27 cellular contexts compared by ENCODE assay signal in the genomic region with DNA sequence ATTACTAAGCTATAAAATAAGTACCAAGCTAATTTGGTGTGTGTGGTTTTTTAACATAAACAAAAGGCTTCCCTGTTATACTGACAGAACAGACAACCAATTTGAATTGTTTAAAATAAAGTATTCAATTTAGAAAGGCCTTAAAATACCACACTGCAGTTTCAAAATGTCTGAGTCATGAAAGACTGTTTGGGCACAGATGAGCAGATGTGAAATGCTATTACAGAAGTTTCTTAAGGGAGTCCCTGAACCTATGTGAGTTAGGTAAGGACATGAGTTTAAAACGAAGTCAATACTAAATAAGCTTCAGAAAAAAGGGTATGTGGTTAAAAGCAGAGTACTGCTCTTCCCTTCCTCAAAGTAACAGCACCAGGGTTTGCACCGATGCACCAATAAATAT.
"Had no signal": no experiment of that assay in that cellular context is flagged by ENCODE, and none has a peak within 500 bp of the region (broad histone marks: within the 10 kb centered on the region; RNA-seq: fewer than 3 reads in every experiment).

No MANE protein-coding gene starts in this region.

- H3K4me3 Mint-ChIP-seq: mesothelial cell of epicardium; naive B cell; natural killer cell treated with Interleukin-12 subunit alpha and Interleukin-12 subunit beta and Interleukin-15 and Interleukin-18, amount 100 ng/mL, for 72 hours; neural crest cell; type B pancreatic cell had no signal

- H3K4me2 ChIP-seq: hepatocyte, smooth muscle cell had no signal

- H3K27ac Mint-ChIP-seq: mesothelial cell of epicardium; naive B cell; natural killer cell treated with Interleukin-12 subunit alpha and Interleukin-12 subunit beta and Interleukin-15 and Interleukin-18, amount 100 ng/mL, for 72 hours; progenitor cell of endocrine pancreas; type B pancreatic cell had no signal

- H3K4me1 Mint-ChIP-seq: mesothelial cell of epicardium, neural crest cell had no signal

- H3K4me3 ChIP-seq: dorsolateral prefrontal cortex, gastroesophageal sphincter, heart left ventricle, hepatocyte, mucosa of descending colon, right lobe of liver, smooth muscle cell, testis, tibial artery had no signal

- H3K27me3 Mint-ChIP-seq: naive B cell; natural killer cell treated with Interleukin-12 subunit alpha and Interleukin-12 subunit beta and Interleukin-15 and Interleukin-18, amount 100 ng/mL, for 72 hours had no signal

- H3K4me1 ChIP-seq: gastroesophageal sphincter, parathyroid adenoma, right lobe of liver, testis, tibial artery had no signal

- H3K79me2 ChIP-seq: hepatocyte, parathyroid adenoma had no signal

- H3K27me3 ChIP-seq: dorsolateral prefrontal cortex, gastroesophageal sphincter, heart left ventricle, hepatocyte, right lobe of liver, testis, tibial artery had no signal

- H3K27ac ChIP-seq: dorsolateral prefrontal cortex, gastroesophageal sphincter, heart left ventricle, hepatocyte, parathyroid adenoma, right lobe of liver, testis, tibial artery had no signal

- H2AFZ ChIP-seq: hepatocyte, parathyroid adenoma had no signal

- ATAC-seq: gastroesophageal sphincter; heart left ventricle; left lobe of liver; mucosa of descending colon; natural killer cell treated with Interleukin-12 subunit alpha and Interleukin-12 subunit beta and Interleukin-15 and Interleukin-18, amount 100 ng/mL, for 72 hours; right lobe of liver had no signal

- H3K9me3 ChIP-seq: mucosa of descending colon, right lobe of liver, testis had no signal

- DNase-seq: dorsolateral prefrontal cortex; effector CD4-positive, alpha-beta T cell; foreskin fibroblast; heart left ventricle; kidney; mesenchymal stem cell; mucosa of descending colon; naive B cell; right lobe of liver; stimulated activated CD4-positive, alpha-beta T cell treated with anti-CD3 and anti-CD28 coated beads, Interleukin-12 subunit alpha, Interleukin-12 subunit beta, amount 100 ng/mL, for 4 hours; stimulated activated CD4-positive, alpha-beta T cell treated with anti-CD3 and anti-CD28 coated beads, Interleukin-1b, Interleukin-23, amount 100 ng/mL, for 48 hours; stimulated activated CD4-positive, alpha-beta T cell treated with anti-CD3 and anti-CD28 coated beads, Interleukin-4, amount 100 ng/mL, for 1 hour; stimulated activated CD8-positive, alpha-beta memory T cell treated with anti-CD3 and anti-CD28 coated beads, Interleukin-4, amount 100 ng/mL, for 48 hours; stimulated activated naive CD4-positive, alpha-beta T cell treated with Interleukin-2 at 50 U/mL for 16 hours; substantia nigra; testis; tibial artery had no signal

- H3K9me3 Mint-ChIP-seq: natural killer cell treated with Interleukin-12 subunit alpha and Interleukin-12 subunit beta and Interleukin-15 and Interleukin-18, amount 100 ng/mL, for 72 hours had no signal

- H3K9ac ChIP-seq: parathyroid adenoma had no signal

- H3K36me3 Mint-ChIP-seq: mesothelial cell of epicardium; naive B cell; natural killer cell treated with Interleukin-12 subunit alpha and Interleukin-12 subunit beta and Interleukin-15 and Interleukin-18, amount 100 ng/mL, for 72 hours; type B pancreatic cell had no signal

- H3K36me3 ChIP-seq: gastroesophageal sphincter, heart left ventricle, right lobe of liver, tibial artery had no signal
